Comparison of ENCODE assay signal across 17 cellular contexts in genomic region chr1:212629450-212630158, GRCh38. TPM values are rescaled to one million over a fixed set of nuclear protein-coding genes. Genes with fewer than 3 reads are reported as not detected.
A peak's percentile ranks its signal among the peaks of the same experiment; 100 is the strongest.
DNase-seq lines count a peak whose midpoint lies in the region; ATAC-seq and TF ChIP-seq lines count a peak whose summit lies in the region.
"Had no signal": no experiment of that assay in that cellular context is flagged by ENCODE, and none has a peak within 500 bp of the region (broad histone marks: within the 10 kb centered on the region; RNA-seq: fewer than 3 reads in every experiment).

No MANE protein-coding gene starts in this region.

- peaks cover under 1 to 15% (median 4%) of the 10 kb centered on the region in 3 donors for H3K4me1 Mint-ChIP-seq in naive B cell
- H3K4me1 Mint-ChIP-seq: activated naive CD8-positive, alpha-beta T cell treated with anti-CD3 and anti-CD28 coated beads, Interleukin-2, amount 10 ng/mL, durations not matched to agents 7 days and 5 days; central memory CD8-positive, alpha-beta T cell had no signal

- BruUV-seq in OCI-LY7 (replicated peaks; lab: Mats Ljungman, UMichigan): no TSS peak

- H3K9me3 Mint-ChIP-seq in naive B cell: peaks cover 0 to 4% (median 0%) of the 10 kb centered on the region in 7 donors
- H3K9me3 Mint-ChIP-seq: activated naive CD8-positive, alpha-beta T cell treated with anti-CD3 and anti-CD28 coated beads, Interleukin-2, amount 10 ng/mL, durations not matched to agents 7 days and 5 days; central memory CD8-positive, alpha-beta T cell; dendritic cell treated with granulocyte-macrophage colony-stimulating factor and Interleukin-4, amounts not matched to agents 40 ng/mL and 50 ng/mL, for 4 days had no signal

- H3K36me3 ChIP-seq in BLaER1 treated with 17β-estradiol and CSF1 and Interleukin-3, amounts not matched to agents 10 nM and 100 nM: no peaks in the 10 kb centered on the region
- H3K36me3 ChIP-seq in OCI-LY7 (ENCODE audit: insufficient read depth, low read length): no peaks in the 10 kb centered on the region
- H3K36me3 ChIP-seq: thyroid gland had no signal

- CTCF ChIA-PET in OCI-LY7 (lab: Charles Lee; ENCODE audit: unreplicated experiment): no interaction called here

- H3K79me2 ChIP-seq in OCI-LY7 (ENCODE audit: insufficient read depth, low read depth, low read length): no peaks in the 10 kb centered on the region

- H3K27me3 ChIP-seq in BLaER1 treated with 17β-estradiol and CSF1 and Interleukin-3, amounts not matched to agents 10 nM and 100 nM: no peaks in the 10 kb centered on the region
- H3K27me3 ChIP-seq: thyroid gland had no signal

- TF ChIP-seq CTCF in OCI-LY7 (conservative IDR thresholded peaks at IDR 0.05; ENCODE audit: low read length): no peak

- H3K4me2 ChIP-seq in BLaER1 treated with 17β-estradiol and CSF1 and Interleukin-3, amounts not matched to agents 10 nM and 100 nM: peak overlapping the region; percentile 44 to 90 (median 77)
- no peak overlapping the region for H3K4me2 ChIP-seq in OCI-LY7 (ENCODE audit: low read length)

- H3K9ac ChIP-seq in BLaER1 treated with 17β-estradiol and CSF1 and Interleukin-3, amounts not matched to agents 10 nM and 100 nM: peak overlapping the region in 4 of 11 experiments; percentile 26 to 57 (median 34); a peak in 7 of 22 replicates

- intact Hi-C loops in OCI-LY7 (cut with micrococcal nuclease; ENCODE audit: unreplicated experiment): loop anchor here (5.0 kb wide), 1 partner anchor 152 kb away; no protein-coding TSS in a partner anchor

- peaks cover 38 to 58% (median 46%) of the 10 kb centered on the region in 10 experiments for H3K4me1 ChIP-seq in BLaER1 treated with 17β-estradiol and CSF1 and Interleukin-3, amounts not matched to agents 10 nM and 100 nM
- no peaks in the 10 kb centered on the region for H3K4me1 ChIP-seq in OCI-LY7 (ENCODE audit: insufficient read depth, low read length, poor library complexity, severe bottlenecking)
- H3K4me1 ChIP-seq: psoas muscle had no signal

- no peaks in the 10 kb centered on the region for H4K20me1 ChIP-seq in BLaER1 treated with 17β-estradiol and CSF1 and Interleukin-3, amounts not matched to agents 10 nM and 100 nM
- no peaks in the 10 kb centered on the region for H4K20me1 ChIP-seq in OCI-LY7 (ENCODE audit: insufficient read depth, low read length)

- peaks cover 0 to 20% (median 15%) of the 10 kb centered on the region in 3 donors for H3K27me3 Mint-ChIP-seq in naive B cell
- H3K27me3 Mint-ChIP-seq: stimulated activated naive CD8-positive, alpha-beta T cell treated with anti-CD3 and anti-CD28 coated beads, Interleukin-15, Interleukin-2, amounts not matched to agents 100 ng/mL and 50 ng/mL, for 24 hours had no signal

- ATAC-seq in HG02938 (IDR thresholded peaks at IDR 0.05; ENCODE audit: unreplicated experiment) (peak; percentile 15), naive B cell (ENCODE audit: low read depth in 2 of 2) (no peak), HG03439 (IDR thresholded peaks at IDR 0.05; ENCODE audit: unreplicated experiment) (no peak)

- 0 out of 2 replicates have a peak overlapping the region, but pooled peaks have one; percentile 39 for H2AFZ ChIP-seq in OCI-LY7 (ENCODE audit: low read length)

- H3K9me2 ChIP-seq in OCI-LY7 (ENCODE audit: insufficient read depth, low read length): no peaks in the 10 kb centered on the region

- DNase-seq in OCI-LY7 (ENCODE audit: low spot score) (no peak), naive B cell (peak; percentile 8), A172 (ENCODE audit: low spot score) (no peak), NCI-H187 (lab: John Stamatoyannopoulos, UW) (no peak)
- no peak for DNase-seq in stimulated activated naive CD4-positive, alpha-beta T cell (lab: John Stamatoyannopoulos, UW)
- DNase-seq: mammary epithelial cell, NCI-H2171 had no signal

- POLR2A ChIA-PET in OCI-LY7 (lab: Charles Lee): interaction anchor here (1.4 kb wide), 1 partner anchor 23 kb away, joined by 4 read pairs; no protein-coding TSS in a partner anchor

- H3K27ac ChIP-seq in BLaER1 treated with 17β-estradiol and CSF1 and Interleukin-3, amounts not matched to agents 10 nM and 100 nM: peak overlapping the region in 8 of 11 experiments; percentile 6 to 80 (median 50); a peak in 14 of 22 replicates
- H3K27ac ChIP-seq in OCI-LY7 (ENCODE audit: low read depth, low read length, poor library complexity, severe bottlenecking): no peak overlapping the region
- H3K27ac ChIP-seq: psoas muscle, thyroid gland, VCaP had no signal

- H3K4me3 Mint-ChIP-seq in naive B cell: no peak overlapping the region
- H3K4me3 Mint-ChIP-seq: activated naive CD8-positive, alpha-beta T cell treated with anti-CD3 and anti-CD28 coated beads, Interleukin-2, amount 10 ng/mL, durations not matched to agents 7 days and 5 days; central memory CD8-positive, alpha-beta T cell; dendritic cell treated with granulocyte-macrophage colony-stimulating factor and Interleukin-4, amounts not matched to agents 40 ng/mL and 50 ng/mL, for 4 days; stimulated activated naive CD8-positive, alpha-beta T cell treated with anti-CD3 and anti-CD28 coated beads, Interleukin-15, Interleukin-2, amounts not matched to agents 100 ng/mL and 50 ng/mL, for 24 hours had no signal

- H3K4me3 ChIP-seq in BLaER1 treated with 17β-estradiol and CSF1 and Interleukin-3, amounts not matched to agents 10 nM and 100 nM: no peak overlapping the region; a peak in 1 of 20 replicates
- H3K4me3 ChIP-seq in OCI-LY7 (ENCODE audit: low read depth, low read length, poor library complexity, severe bottlenecking): no peak overlapping the region
- H3K4me3 ChIP-seq: psoas muscle, thyroid gland had no signal

- peaks cover 0 to 16% (median 10%) of the 10 kb centered on the region in 11 experiments; a peak in 10 of 22 replicates for H3K9me3 ChIP-seq in BLaER1 treated with 17β-estradiol and CSF1 and Interleukin-3, amounts not matched to agents 10 nM and 100 nM (replicated peaks in 1 of 11)
- H3K9me3 ChIP-seq in OCI-LY7 (ENCODE audit: low read length): no peaks in the 10 kb centered on the region
- H3K9me3 ChIP-seq: psoas muscle, thyroid gland had no signal

- H3K36me3 Mint-ChIP-seq in naive B cell: no peaks in the 10 kb centered on the region

- H3K27ac Mint-ChIP-seq in naive B cell: no peak overlapping the region
- H3K27ac Mint-ChIP-seq: activated naive CD8-positive, alpha-beta T cell treated with anti-CD3 and anti-CD28 coated beads, Interleukin-2, amount 10 ng/mL, durations not matched to agents 7 days and 5 days; dendritic cell treated with granulocyte-macrophage colony-stimulating factor and Interleukin-4, amounts not matched to agents 40 ng/mL and 50 ng/mL, for 4 days; stimulated activated naive CD8-positive, alpha-beta T cell treated with anti-CD3 and anti-CD28 coated beads, Interleukin-15, Interleukin-2, amounts not matched to agents 100 ng/mL and 50 ng/mL, for 24 hours had no signal

RNA-seq across cellular contexts. Expression of gene ATF3, which starts 21.0 kb away (rescaled TPM):
- 2.7 and 4.7 TPM in 2 replicates for total RNA-seq in OCI-LY7 (2014; rRNA removed; shearing (Covaris generic))
- total RNA-seq in OCI-LY7 (2022): 2.9 and 3.7 TPM in 2 replicates
- 1 to 10 TPM in 1 of 6 donors, under 1 TPM in 4, not detected in 1; 0.35 to 1.0 (median 0.76) TPM for polyA plus RNA-seq in naive B cell (ENCODE audit: low read depth in 6 of 6)
- 0.86 and 1.0 TPM in 2 replicates for total RNA-seq in A172 (2014; rRNA removed; shearing (Covaris generic))
